Comparison of ENCODE assay signal across 10 cellular contexts in the genomic region with DNA sequence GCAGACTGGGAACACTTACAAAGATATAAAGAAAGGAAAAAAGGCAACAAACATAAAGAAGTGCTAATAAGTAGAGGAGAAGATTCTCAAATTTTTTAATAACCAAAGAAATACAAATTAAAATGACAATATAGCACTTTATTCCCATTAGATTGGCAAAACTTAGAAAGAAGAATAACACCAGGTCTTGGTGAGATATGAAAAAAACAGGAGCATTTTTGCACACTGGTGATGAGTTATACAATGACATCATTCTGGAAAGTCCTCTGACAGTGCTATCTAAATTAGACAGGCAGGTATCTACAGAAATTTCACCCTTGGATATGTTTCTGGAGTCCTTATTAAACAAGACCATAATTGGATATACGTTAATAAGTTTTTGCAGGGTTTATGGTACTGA. TPM values are rescaled to one million over a fixed set of nuclear protein-coding genes. Genes with fewer than 3 reads are reported as not detected.
"Had no signal": no experiment of that assay in that cellular context is flagged by ENCODE, and none has a peak within 500 bp of the region (broad histone marks: within the 10 kb centered on the region; RNA-seq: fewer than 3 reads in every experiment).

No MANE protein-coding gene starts in this region.

- H3K9ac ChIP-seq: KMS-11 had no signal

- ATAC-seq: K562 had no signal

- H3K4me2 ChIP-seq: KMS-11 had no signal

- H3K4me3 ChIP-seq: K562 had no signal

- FAIRE-seq: HTR-8/SVneo, K562 had no signal

- H3K27ac ChIP-seq: HL-60, KMS-11 had no signal

- DNase-seq: IMR-90, KBM-7, KG1 had no signal

RNA-seq across cellular contexts. Expression of gene DRD1, which starts 24.9 kb away (rescaled TPM):
- total RNA-seq: HT-29, HT1080, K562 had no signal
- polyA plus RNA-seq: IgD-negative memory B cell, K562 had no signal
